In the genomic region with DNA sequence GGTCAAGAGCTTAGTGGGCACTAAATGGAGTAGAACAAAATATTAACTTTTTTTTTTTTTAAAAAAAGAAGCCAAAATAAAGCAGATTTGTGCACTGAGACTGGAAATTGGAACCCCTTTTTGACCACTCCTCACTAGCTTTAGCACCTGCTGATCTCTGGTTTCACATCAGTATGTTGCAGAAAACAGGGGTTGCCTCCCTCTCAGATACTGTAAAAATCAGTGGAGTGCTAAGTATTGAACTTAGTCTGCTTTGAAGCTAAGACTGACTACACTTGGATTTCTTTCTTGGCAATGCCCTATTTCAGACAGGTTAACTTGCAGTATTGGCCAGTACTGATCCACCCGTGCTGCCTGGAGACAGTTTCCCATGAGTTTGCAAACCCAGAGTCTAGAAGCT, we compare ENCODE assay signal across 1 cellular context.
TF ChIP-seq lines count a peak whose summit lies in the region.

No MANE protein-coding gene starts in this region.

TF ChIP-seq in GM12878, 131 proteins besides CTCF, POLR2A, EP300 and RAD21:
- no peak for TF ChIP-seq JUNB (IDR thresholded peaks at IDR 0.05)
- TF ChIP-seq WRNIP1 (IDR thresholded peaks at IDR 0.05; ENCODE audit: borderline replicate concordance, low read depth, low read length), result no peak
- TF ChIP-seq HDAC2 (IDR thresholded peaks at IDR 0.05), result no peak
- TF ChIP-seq NFXL1 (IDR thresholded peaks at IDR 0.05; ENCODE audit: borderline replicate concordance), result no peak
- no peak for TF ChIP-seq HDAC6 (IDR thresholded peaks at IDR 0.05; ENCODE audit: unreplicated experiment)
- TF ChIP-seq, protein P1, sequence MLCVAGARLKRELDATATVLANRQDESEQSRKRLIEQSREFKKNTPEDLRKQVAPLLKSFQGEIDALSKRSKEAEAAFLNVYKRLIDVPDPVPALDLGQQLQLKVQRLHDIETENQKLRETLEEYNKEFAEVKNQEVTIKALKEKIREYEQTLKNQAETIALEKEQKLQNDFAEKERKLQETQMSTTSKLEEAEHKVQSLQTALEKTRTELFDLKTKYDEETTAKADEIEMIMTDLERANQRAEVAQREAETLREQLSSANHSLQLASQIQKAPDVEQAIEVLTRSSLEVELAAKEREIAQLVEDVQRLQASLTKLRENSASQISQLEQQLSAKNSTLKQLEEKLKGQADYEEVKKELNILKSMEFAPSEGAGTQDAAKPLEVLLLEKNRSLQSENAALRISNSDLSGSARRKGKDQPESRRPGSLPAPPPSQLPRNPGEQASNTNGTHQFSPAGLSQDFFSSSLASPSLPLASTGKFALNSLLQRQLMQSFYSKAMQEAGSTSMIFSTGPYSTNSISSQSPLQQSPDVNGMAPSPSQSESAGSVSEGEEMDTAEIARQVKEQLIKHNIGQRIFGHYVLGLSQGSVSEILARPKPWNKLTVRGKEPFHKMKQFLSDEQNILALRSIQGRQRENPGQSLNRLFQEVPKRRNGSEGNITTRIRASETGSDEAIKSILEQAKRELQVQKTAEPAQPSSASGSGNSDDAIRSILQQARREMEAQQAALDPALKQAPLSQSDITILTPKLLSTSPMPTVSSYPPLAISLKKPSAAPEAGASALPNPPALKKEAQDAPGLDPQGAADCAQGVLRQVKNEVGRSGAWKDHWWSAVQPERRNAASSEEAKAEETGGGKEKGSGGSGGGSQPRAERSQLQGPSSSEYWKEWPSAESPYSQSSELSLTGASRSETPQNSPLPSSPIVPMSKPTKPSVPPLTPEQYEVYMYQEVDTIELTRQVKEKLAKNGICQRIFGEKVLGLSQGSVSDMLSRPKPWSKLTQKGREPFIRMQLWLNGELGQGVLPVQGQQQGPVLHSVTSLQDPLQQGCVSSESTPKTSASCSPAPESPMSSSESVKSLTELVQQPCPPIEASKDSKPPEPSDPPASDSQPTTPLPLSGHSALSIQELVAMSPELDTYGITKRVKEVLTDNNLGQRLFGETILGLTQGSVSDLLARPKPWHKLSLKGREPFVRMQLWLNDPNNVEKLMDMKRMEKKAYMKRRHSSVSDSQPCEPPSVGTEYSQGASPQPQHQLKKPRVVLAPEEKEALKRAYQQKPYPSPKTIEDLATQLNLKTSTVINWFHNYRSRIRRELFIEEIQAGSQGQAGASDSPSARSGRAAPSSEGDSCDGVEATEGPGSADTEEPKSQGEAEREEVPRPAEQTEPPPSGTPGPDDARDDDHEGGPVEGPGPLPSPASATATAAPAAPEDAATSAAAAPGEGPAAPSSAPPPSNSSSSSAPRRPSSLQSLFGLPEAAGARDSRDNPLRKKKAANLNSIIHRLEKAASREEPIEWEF (IDR thresholded peaks at IDR 0.05; ENCODE audit: insufficient replicate concordance, low read depth, low read length), result no peak
- no peak for TF ChIP-seq BACH1 (IDR thresholded peaks at IDR 0.05; ENCODE audit: borderline replicate concordance)
